24 cellular contexts compared by ENCODE assay signal in genomic region chr13:66809496-66809895, GRCh38.
DNase-seq lines count a peak whose midpoint lies in the region; ATAC-seq and TF ChIP-seq lines count a peak whose summit lies in the region.
"Had no signal": no experiment of that assay in that cellular context is flagged by ENCODE, and none has a peak within 500 bp of the region (broad histone marks: within the 10 kb centered on the region; RNA-seq: fewer than 3 reads in every experiment).

No MANE protein-coding gene starts in this region.

- no peaks in the 10 kb centered on the region for H3K9me2 ChIP-seq in OCI-LY1 (ENCODE audit: low read depth, low read length)

- H3K27me3 ChIP-seq in OCI-LY1 (ENCODE audit: insufficient read depth, low read length) (no peaks in the 10 kb centered on the region), right atrium auricular region (no peaks in the 10 kb centered on the region)
- H3K27me3 ChIP-seq: SJSA1 had no signal

- no peaks in the 10 kb centered on the region for H3K36me3 ChIP-seq in OCI-LY1 (ENCODE audit: insufficient read depth, low read length)
- H3K36me3 ChIP-seq in right atrium auricular region, result no peaks in the 10 kb centered on the region
- H3K36me3 ChIP-seq: left ventricle myocardium inferior, SJSA1 had no signal

- H3K4me1 ChIP-seq in OCI-LY1 (ENCODE audit: insufficient read depth, low read length, severe bottlenecking), result peaks cover 3% of the 10 kb centered on the region
- peaks cover 0 to 8% of the 10 kb centered on the region in 2 donors for H3K4me1 ChIP-seq in right atrium auricular region
- H3K4me1 ChIP-seq: parathyroid adenoma, SJSA1 had no signal

- 0 out of 2 replicates have a peak overlapping the region, but pooled peaks have one; percentile 56 for H2AFZ ChIP-seq in OCI-LY1 (ENCODE audit: low read length)
- H2AFZ ChIP-seq: parathyroid adenoma had no signal

- ATAC-seq in HG03342 (IDR thresholded peaks at IDR 0.05; ENCODE audit: unreplicated experiment), result no peak
- ATAC-seq: activated CD8-positive, alpha-beta T cell treated with anti-CD3 and anti-CD28 coated beads for 36 hours; sciatic nerve had no signal

- H3K4me3 ChIP-seq in OCI-LY1 (ENCODE audit: low read depth, low read length, poor library complexity, severe bottlenecking), result no peak overlapping the region
- no peak overlapping the region for H3K4me3 ChIP-seq in right atrium auricular region
- H3K4me3 ChIP-seq: left ventricle myocardium inferior, SJSA1 had no signal

- no peak overlapping the region for H3K9ac ChIP-seq in OCI-LY1 (ENCODE audit: low read length)
- H3K9ac ChIP-seq: parathyroid adenoma had no signal

- DNase-seq in COR-L47 (lab: John Stamatoyannopoulos, UW), result peak; percentile 13
- peak; percentile 88 for DNase-seq in NCI-H1105 treated with DMSO at 0.1 percent for 48 hours (lab: John Stamatoyannopoulos, UW)
- peak; percentile 30 for DNase-seq in medulla oblongata (ENCODE audit: extremely low spot score)
- no peak for DNase-seq in pons (ENCODE audit: low spot score)
- DNase-seq in right atrium auricular region (ENCODE audit: low spot score), result no peak
- DNase-seq in iPS-NIHi11 (ENCODE audit: low spot score), result no peak
- DNase-seq: activated CD4-positive, alpha-beta T cell treated with anti-CD3 and anti-CD28 coated beads for 1 hour; activated CD8-positive, alpha-beta T cell treated with anti-CD3 and anti-CD28 coated beads for 36 hours; activated effector memory CD4-positive, alpha-beta T cell treated with anti-CD3 and anti-CD28 coated beads, Interleukin-2, amount 50 U/mL, for 16 hours; CD8-positive, alpha-beta memory T cell; DND-41; erythroblast; left ventricle myocardium inferior; midbrain; NCI-H1930; NCI-H524; nephron progenitor cell; T-helper 1 cell; trophoblast cell had no signal

- H3K79me2 ChIP-seq in OCI-LY1 (ENCODE audit: insufficient read depth, low read length), result no peaks in the 10 kb centered on the region
- H3K79me2 ChIP-seq: parathyroid adenoma had no signal

- no peak overlapping the region for H3K4me2 ChIP-seq in OCI-LY1 (ENCODE audit: low read length)

- H3K9me3 ChIP-seq in OCI-LY1 (ENCODE audit: low read length), result peaks cover 14% of the 10 kb centered on the region
- no peaks in the 10 kb centered on the region for H3K9me3 ChIP-seq in right atrium auricular region
- H3K9me3 ChIP-seq: left ventricle myocardium inferior, SJSA1 had no signal

- TF ChIP-seq CTCF in OCI-LY1 (IDR thresholded peaks at IDR 0.05; ENCODE audit: low read length) (no peak), right atrium auricular region (IDR thresholded peaks at IDR 0.05) (no peak)

- H3K27ac ChIP-seq in OCI-LY1 (ENCODE audit: low read depth, low read length, poor library complexity, severe bottlenecking) (no peak overlapping the region), right atrium auricular region (no peak overlapping the region)
- H3K27ac ChIP-seq: left ventricle myocardium inferior, parathyroid adenoma, SJSA1 had no signal

- H3F3A ChIP-seq in OCI-LY1 (ENCODE audit: insufficient read depth, low read length), result no peaks in the 10 kb centered on the region

- H4K20me1 ChIP-seq in OCI-LY1 (ENCODE audit: insufficient read depth, low read length), result no peaks in the 10 kb centered on the region

Comparison
In these comparisons a context has a peak if more than half of its experiments do, and no peak if none do; other contexts are left out.
1. DNase-seq: peak in COR-L47 (single experiment), NCI-H1105 treated with DMSO at 0.1 percent for 48 hours (single experiment) and medulla oblongata (single experiment); none in pons (single experiment), right atrium auricular region (single experiment) and iPS-NIHi11 (single experiment).